In the genomic region with DNA sequence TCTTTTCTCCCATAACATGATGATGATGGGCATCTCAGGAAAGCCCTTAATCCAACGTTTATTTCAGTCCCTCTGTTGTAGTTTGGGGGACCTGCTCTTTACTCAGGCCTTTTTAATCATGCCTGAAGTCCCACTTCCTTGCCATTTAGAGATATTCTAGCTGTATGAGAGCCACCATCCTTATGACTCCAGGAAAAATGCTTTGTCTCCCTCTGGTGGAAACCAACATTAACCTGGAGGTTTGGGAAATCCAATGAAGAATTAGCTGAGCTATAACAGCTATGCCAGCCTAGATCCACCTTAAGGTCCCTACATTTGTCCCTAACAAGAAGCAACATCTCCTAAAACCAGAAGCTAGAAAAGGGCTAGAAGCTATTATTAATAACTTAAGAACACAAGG, we compare ENCODE assay signal across 19 cellular contexts.
DNase-seq lines count a peak whose midpoint lies in the region; ATAC-seq and TF ChIP-seq lines count a peak whose summit lies in the region.
"Had no signal": no experiment of that assay in that cellular context is flagged by ENCODE, and none has a peak within 500 bp of the region (broad histone marks: within the 10 kb centered on the region; RNA-seq: fewer than 3 reads in every experiment).

No MANE protein-coding gene starts in this region.

- H3K4me3 ChIP-seq in Karpas-422 (ENCODE audit: low read length) (no peak overlapping the region), brain microvascular endothelial cell (ENCODE audit: low read depth, low read length) (no peak overlapping the region)
- H3K4me3 ChIP-seq: BLaER1, K562, upper lobe of right lung had no signal

- no peaks in the 10 kb centered on the region for H4K20me1 ChIP-seq in Karpas-422 (ENCODE audit: insufficient read depth, low read depth, low read length)
- H4K20me1 ChIP-seq: BLaER1 had no signal

- no peak overlapping the region for H3K9ac ChIP-seq in Karpas-422 (ENCODE audit: low read length)
- H3K9ac ChIP-seq: BLaER1 had no signal

- DNase-seq in Karpas-422 (peak; percentile 56), brain microvascular endothelial cell (no peak), iris pigment epithelial cell (ENCODE audit: low read depth) (peak; percentile 21), cerebellum (ENCODE audit: low spot score) (no peak), mesothelial cell of epicardium (ENCODE audit: low spot score in 2 of 2, unreplicated experiment in 2 of 2) (no peak), hippocampal formation (lab: John Stamatoyannopoulos, UW) (no peak)
- DNase-seq: activated CD4-positive, alpha-beta T cell treated with anti-CD3 and anti-CD28 coated beads, Interleukin-2, amount 10 ng/mL, durations not matched to agents 7 days and 5 days; activated T-cell treated with anti-CD3 and anti-CD28 coated beads for 4 hours; kidney glomerular epithelial cell; NCI-H187 treated with DMSO at 0.1 percent for 48 hours; Right ventricle myocardium superior; upper lobe of right lung had no signal

- no peak overlapping the region for H2AFZ ChIP-seq in Karpas-422 (ENCODE audit: low read length)

- H3K27ac ChIP-seq in C4-2B (no peak overlapping the region), Karpas-422 (ENCODE audit: low read length) (no peak overlapping the region), brain microvascular endothelial cell (no peak overlapping the region)
- H3K27ac ChIP-seq: BLaER1, upper lobe of right lung had no signal

- peaks cover 5% of the 10 kb centered on the region for H3K36me3 Mint-ChIP-seq in mesothelial cell of epicardium
- H3K36me3 Mint-ChIP-seq: activated naive CD8-positive, alpha-beta T cell had no signal

- H3K27me3 ChIP-seq in Karpas-422 (ENCODE audit: low read length) (no peaks in the 10 kb centered on the region), brain microvascular endothelial cell (replicated peaks) (no peaks in the 10 kb centered on the region)
- H3K27me3 ChIP-seq: BLaER1, upper lobe of right lung had no signal

- no peaks in the 10 kb centered on the region for H3K4me1 ChIP-seq in Karpas-422 (ENCODE audit: low read length)
- H3K4me1 ChIP-seq: BLaER1, upper lobe of right lung had no signal

- H3K36me3 ChIP-seq in Karpas-422 (ENCODE audit: insufficient read depth, low read length) (peaks cover 6% of the 10 kb centered on the region; the same call in 1 of the 2 replicates), brain microvascular endothelial cell (replicated peaks) (no peaks in the 10 kb centered on the region)
- H3K36me3 ChIP-seq: BLaER1, upper lobe of right lung had no signal

- no peaks in the 10 kb centered on the region for H3K9me2 ChIP-seq in Karpas-422 (replicated peaks; ENCODE audit: insufficient read depth, low read length)

- H3K4me3 Mint-ChIP-seq in mesothelial cell of epicardium: no peak overlapping the region
- H3K4me3 Mint-ChIP-seq: activated CD4-positive, alpha-beta T cell treated with anti-CD3 and anti-CD28 coated beads, Interleukin-2, amount 10 ng/mL, durations not matched to agents 7 days and 5 days; activated naive CD8-positive, alpha-beta T cell; central memory CD8-positive, alpha-beta T cell; T-helper 2 cell treated with Interferon-gamma antibody and Interleukin-4, amounts not matched to agents 5 μg/mL and 100 μg/mL, for 36 hours had no signal

- TF ChIP-seq CTCF in C4-2B (conservative IDR thresholded peaks at IDR 0.05): peak; percentile 44
- peak; percentile 27 for TF ChIP-seq CTCF in brain microvascular endothelial cell (IDR thresholded peaks at IDR 0.05; ENCODE audit: low read depth, low read length, missing control alignments)
- TF ChIP-seq CTCF in mesothelial cell of epicardium (IDR thresholded peaks at IDR 0.05; ENCODE audit: unreplicated experiment): no peak

- H3K9me3 Mint-ChIP-seq in mesothelial cell of epicardium: peaks cover 77% of the 10 kb centered on the region

- in situ Hi-C loops in brain microvascular endothelial cell (cut with HindIII; ENCODE audit: low pct_ligation_motif_present, low sequenced_read_pairs): no loop called here

- H3K9me3 ChIP-seq in Karpas-422 (ENCODE audit: low read length): peaks cover 68% of the 10 kb centered on the region

- no peak overlapping the region for H3K27ac Mint-ChIP-seq in mesothelial cell of epicardium
- H3K27ac Mint-ChIP-seq: activated CD4-positive, alpha-beta T cell treated with anti-CD3 and anti-CD28 coated beads, Interleukin-2, amount 10 ng/mL, durations not matched to agents 7 days and 5 days; activated naive CD8-positive, alpha-beta T cell; T-helper 2 cell treated with Interferon-gamma antibody and Interleukin-4, amounts not matched to agents 5 μg/mL and 100 μg/mL, for 36 hours had no signal

- H3K27me3 Mint-ChIP-seq in mesothelial cell of epicardium (ENCODE audit: low read depth): no peaks in the 10 kb centered on the region
- H3K27me3 Mint-ChIP-seq: activated CD4-positive, alpha-beta T cell treated with anti-CD3 and anti-CD28 coated beads, Interleukin-2, amount 10 ng/mL, durations not matched to agents 7 days and 5 days; activated naive CD8-positive, alpha-beta T cell; central memory CD8-positive, alpha-beta T cell had no signal

- ATAC-seq in GM19467 (IDR thresholded peaks at IDR 0.05; ENCODE audit: unreplicated experiment): no peak
- ATAC-seq: K562, upper lobe of right lung had no signal

- no peak overlapping the region for H3K4me2 ChIP-seq in Karpas-422 (ENCODE audit: low read depth, low read length, poor library complexity, severe bottlenecking)
- H3K4me2 ChIP-seq: BLaER1 had no signal

- no peaks in the 10 kb centered on the region for H3K4me1 Mint-ChIP-seq in mesothelial cell of epicardium
- H3K4me1 Mint-ChIP-seq: activated CD4-positive, alpha-beta T cell treated with anti-CD3 and anti-CD28 coated beads, Interleukin-2, amount 10 ng/mL, durations not matched to agents 7 days and 5 days; central memory CD8-positive, alpha-beta T cell had no signal

- no peaks in the 10 kb centered on the region for H3K79me2 ChIP-seq in Karpas-422 (ENCODE audit: low read length)

Comparison
In these comparisons a context has a peak if more than half of its experiments do, and no peak if none do; other contexts are left out.
1. DNase-seq: peak in Karpas-422 (single experiment) and iris pigment epithelial cell (single experiment); none in brain microvascular endothelial cell (single experiment), cerebellum (single experiment), mesothelial cell of epicardium (0 of 2) and hippocampal formation (0 of 2).